ENCODE assay signal across 16 cellular contexts in the genomic region with DNA sequence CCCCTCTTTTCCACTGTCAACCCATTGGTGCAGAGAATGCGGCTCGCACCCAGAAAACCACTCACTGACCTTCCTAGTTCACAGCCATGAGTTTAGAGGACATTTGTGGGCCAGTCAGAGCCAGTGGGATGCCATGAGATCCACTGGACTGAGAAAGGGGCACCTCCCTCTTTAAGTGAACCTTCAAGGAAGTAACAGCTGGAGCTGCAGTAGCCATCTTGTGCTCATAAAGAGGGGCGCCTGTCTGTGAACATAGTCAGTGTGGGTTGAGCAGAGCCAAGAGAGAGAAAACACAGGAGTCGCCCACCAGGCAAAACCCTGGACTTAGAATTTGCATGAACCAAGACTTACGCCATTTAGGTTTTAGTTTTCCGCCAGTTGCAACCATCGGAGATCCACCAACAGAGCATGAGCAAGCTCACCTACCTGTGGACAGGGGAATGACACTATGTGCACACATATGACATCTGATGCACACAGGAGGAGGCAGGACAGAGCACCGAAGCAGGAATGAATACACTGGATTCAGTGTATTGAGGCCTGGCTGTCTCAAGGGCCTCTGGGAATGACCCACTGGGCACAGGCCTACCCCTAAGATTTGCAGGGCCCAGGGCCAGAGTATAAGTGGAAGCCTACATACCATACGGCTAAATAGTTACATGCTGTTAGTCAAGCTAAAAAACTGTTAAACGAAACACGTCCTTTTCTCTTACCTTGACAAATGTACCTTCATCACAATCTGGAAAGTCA.
DNase-seq lines count a peak whose midpoint lies in the region; ATAC-seq, FAIRE-seq and TF ChIP-seq lines count a peak whose summit lies in the region.
"Had no signal": no experiment of that assay in that cellular context is flagged by ENCODE, and none has a peak within 500 bp of the region (broad histone marks: within the 10 kb centered on the region; RNA-seq: fewer than 3 reads in every experiment).

No MANE protein-coding gene starts in this region.

- ATAC-seq in K562 (peak; percentile 45; the same call in 1 of the 3 replicates), lung (ENCODE audit: insufficient read depth, low FRiP score) (no peak), GM18511 (IDR thresholded peaks at IDR 0.05; ENCODE audit: unreplicated experiment) (no peak)
- ATAC-seq: Panc1 had no signal

- H3K4me1 ChIP-seq in K562 (replicated peaks in 1 of 2; ENCODE audit: control insufficient read depth in 2 of 2, insufficient read depth in 2 of 2, low read length in 2 of 2) = no peaks in the 10 kb centered on the region
- H3K4me1 ChIP-seq in lung (ENCODE audit: control insufficient read depth in 2 of 2, insufficient read depth in 2 of 2, low read length in 2 of 2) = no peaks in the 10 kb centered on the region

- H3K27ac ChIP-seq in K562 (ENCODE audit: extremely low read depth, low read depth, low read length) = no peak overlapping the region
- H3K27ac ChIP-seq in lung (ENCODE audit: low read depth in 1 of 2, low read length in 1 of 2) = no peak overlapping the region
- H3K27ac ChIP-seq: GM23248 had no signal

- no peak for TF ChIP-seq POLR2A in K562 (conservative IDR thresholded peaks at IDR 0.05)

- no peak overlapping the region for H3K4me2 ChIP-seq in K562 (ENCODE audit: insufficient read depth, low read length)

- no peak for TF ChIP-seq RAD21 in K562 (CRISPR knock-in tag; conservative IDR thresholded peaks at IDR 0.05 in 1 of 2, IDR thresholded peaks at IDR 0.05 in 1 of 2)

- no peaks in the 10 kb centered on the region for H3K79me2 ChIP-seq in K562 (ENCODE audit: control insufficient read depth, insufficient read depth, low read length)

- POLR2A ChIA-PET in K562 (lab: Yijun Ruan, JAX) = interaction anchor here (0.7 kb wide), 2 partner anchors 18 to 56 kb away, joined by 3 read pairs; no protein-coding TSS in a partner anchor

- no peaks in the 10 kb centered on the region for H3K9me1 ChIP-seq in K562 (ENCODE audit: control insufficient read depth, insufficient read depth, low read length)

- TF ChIP-seq CTCF in K562 (IDR thresholded peaks at IDR 0.05 in 2 of 3, conservative IDR thresholded peaks at IDR 0.05 in 1 of 3; ENCODE audit: insufficient read depth in 2 of 3, low read depth in 1 of 3, low read length in 3 of 3) = 0 out of 6 replicates have a peak, but pooled peaks of 1 of the 3 experiments have one; percentile 8
- TF ChIP-seq CTCF in lung (IDR thresholded peaks at IDR 0.05; ENCODE audit: control extremely low read depth, extremely low read depth) = no peak

- CTCF ChIA-PET in K562 (lab: Yijun Ruan, JAX; ENCODE audit: low intra/inter-chr PET ratio) = no interaction called here

- no TSS peak for BruUV-seq in K562 (replicated peaks; lab: Mats Ljungman, UMichigan)

- H3K36me3 ChIP-seq in K562 (ENCODE audit: control insufficient read depth, insufficient read depth, low read length) (no peaks in the 10 kb centered on the region), lung (ENCODE audit: control insufficient read depth in 2 of 2, insufficient read depth in 2 of 2, low read length in 2 of 2) (no peaks in the 10 kb centered on the region)

- H3K27me3 ChIP-seq in K562 (ENCODE audit: control insufficient read depth in 2 of 2, insufficient read depth in 2 of 2, low read length in 2 of 2) (peaks cover 2 to 35% of the 10 kb centered on the region in 2 experiments; a peak in 2 of 5 replicates), lung (ENCODE audit: control insufficient read depth, insufficient read depth) (no peaks in the 10 kb centered on the region)

- no peak overlapping the region for H3K9ac ChIP-seq in K562 (ENCODE audit: insufficient read depth in 1 of 2, low read depth in 2 of 2, low read length in 2 of 2)
- H3K9ac ChIP-seq: GM23248 had no signal

- no peak for TF ChIP-seq EP300 in K562 (IDR thresholded peaks at IDR 0.05; ENCODE audit: low read length)

- H3K9me3 ChIP-seq in K562 (replicated peaks; ENCODE audit: control insufficient read depth, insufficient read depth, low read depth, low read length) (no peaks in the 10 kb centered on the region), lung (ENCODE audit: control insufficient read depth in 2 of 2, insufficient read depth in 1 of 2, low read length in 1 of 2) (peaks cover 0 to 5% of the 10 kb centered on the region in 2 donors)

- intact Hi-C loops in K562 (cut with micrococcal nuclease) = no loop called here

- no peak for FAIRE-seq in K562 (lab: Jason Lieb, UNC)
- FAIRE-seq: A204.1 had no signal

- H3K4me3 ChIP-seq in K562 = no peak overlapping the region
- H3K4me3 ChIP-seq in lung = no peak overlapping the region
- H3K4me3 ChIP-seq: GM23248 had no signal

- no peak overlapping the region for H2AFZ ChIP-seq in K562 (ENCODE audit: low read depth, low read length)
- H2AFZ ChIP-seq: GM23248 had no signal

- DNase-seq in activated CD8-positive, alpha-beta memory T cell treated with anti-CD3 and anti-CD28 coated beads, Interleukin-2, amount 50 U/mL, for 48 hours = peak; percentile 3
- DNase-seq in activated CD8-positive, alpha-beta memory T cell treated with anti-CD3 and anti-CD28 coated beads, Interleukin-2, amount 50 U/mL, for 4 hours = no peak
- DNase-seq in K562 (ENCODE audit: extremely low read depth in 1 of 4, low spot score in 3 of 4) = no peak
- peak; percentile 10 for DNase-seq in lung (ENCODE audit: low spot score)
- DNase-seq in ureter (ENCODE audit: low spot score) = peak; percentile 17
- DNase-seq in activated naive CD4-positive, alpha-beta T cell treated with Interleukin-2 at 50 U/mL for 16 hours = no peak
- no peak for DNase-seq in NCI-H345 treated with DMSO at 0.1 percent for 48 hours (lab: John Stamatoyannopoulos, UW; ENCODE audit: unreplicated experiment)
- DNase-seq: C1 segment of cervical spinal cord, GM23248, NCI-H1436 treated with DMSO at 0.1 percent for 48 hours, NCI-H2029 treated with DMSO at 0.1 percent for 48 hours, NCI-H510A, NCI-H774 had no signal

- WGBS in K562 (ENCODE audit: insufficient coverage, low coverage, missing lambda C conversion rate) = 1% methylated on average over 11 of the region's 11 CpGs
- WGBS in lung, 2 donors = 90 to 93% methylated on average over 11 of the region's 11 CpGs

- peaks cover 1% of the 10 kb centered on the region; the same call in 1 of the 2 replicates for H4K20me1 ChIP-seq in K562 (replicated peaks; ENCODE audit: control insufficient read depth, insufficient read depth, low read length)

- in situ Hi-C loops in K562 (cut with MboI) = no loop called here

TF ChIP-seq in K562, 482 proteins besides CTCF, POLR2A, EP300 and RAD21:
- TF ChIP-seq ZKSCAN3 (CRISPR knock-in tag; IDR thresholded peaks at IDR 0.05) = no peak

Comparison
In these comparisons a context has a peak if more than half of its experiments do, and no peak if none do; other contexts are left out.
1. DNase-seq: peak in activated CD8-positive, alpha-beta memory T cell treated with anti-CD3 and anti-CD28 coated beads, Interleukin-2, amount 50 U/mL, for 48 hours (single experiment), lung (single experiment) and ureter (single experiment); none in activated CD8-positive, alpha-beta memory T cell treated with anti-CD3 and anti-CD28 coated beads, Interleukin-2, amount 50 U/mL, for 4 hours (single experiment), K562 (0 of 4), activated naive CD4-positive, alpha-beta T cell treated with Interleukin-2 at 50 U/mL for 16 hours (single experiment) and NCI-H345 treated with DMSO at 0.1 percent for 48 hours (single experiment).